ENCODE assay signal across 22 cellular contexts in genomic region chr5:179883163-179883562, GRCh38. TPM values are rescaled to one million over a fixed set of nuclear protein-coding genes. Genes with fewer than 3 reads are reported as not detected.
A peak's percentile ranks its signal among the peaks of the same experiment; 100 is the strongest.
DNase-seq lines count a peak whose midpoint lies in the region; ATAC-seq, FAIRE-seq and TF ChIP-seq lines count a peak whose summit lies in the region.
"Had no signal": no experiment of that assay in that cellular context is flagged by ENCODE, and none has a peak within 500 bp of the region (broad histone marks: within the 10 kb centered on the region; RNA-seq: fewer than 3 reads in every experiment).

No MANE protein-coding gene starts in this region.

- ATAC-seq in HepG2 = no peak
- no peak for ATAC-seq in right lobe of liver
- ATAC-seq in GM19035 (IDR thresholded peaks at IDR 0.05; ENCODE audit: unreplicated experiment) = no peak

- POLR2A ChIA-PET in HepG2 (lab: Yijun Ruan, JAX) = no interaction called here
- POLR2A ChIA-PET in HEK293 (lab: Yijun Ruan, JAX) = no interaction called here

- H3K9me3 ChIP-seq in HepG2 (ENCODE audit: low read length) = peaks cover 28% of the 10 kb centered on the region
- peaks cover 0 to 6% (median 0%) of the 10 kb centered on the region in 4 donors for H3K9me3 ChIP-seq in right lobe of liver
- no peaks in the 10 kb centered on the region; the same call in 1 of the 2 replicates for H3K9me3 ChIP-seq in HEK293 (ENCODE audit: control insufficient read depth, insufficient read depth, low read depth, low read length)
- peaks cover 36% of the 10 kb centered on the region for H3K9me3 ChIP-seq in endodermal cell (ENCODE audit: control insufficient read depth, low read length)
- peaks cover 10% of the 10 kb centered on the region for H3K9me3 ChIP-seq in keratinocyte (ENCODE audit: control insufficient read depth, low read depth, low read length)
- H3K9me3 ChIP-seq in breast epithelium = peaks cover 11 to 21% of the 10 kb centered on the region in 2 donors

- CTCF ChIA-PET in HepG2 (lab: Yijun Ruan, JAX; ENCODE audit: low intra/inter-chr PET ratio, low total read pairs) (no interaction called here), HEK293 (lab: Yijun Ruan, JAX) (interaction anchor here (0.7 kb wide), 1 partner anchor 116 kb away, joined by 4 read pairs; no protein-coding TSS in a partner anchor)

- H3K4me1 Mint-ChIP-seq in endodermal cell = no peaks in the 10 kb centered on the region
- H3K4me1 Mint-ChIP-seq: CD14-positive monocyte; CD4-positive, alpha-beta memory T cell had no signal

- in situ Hi-C loops in HepG2 (cut with HindIII; ENCODE audit: extremely low pct_ligation_motif_present, low pct_unique_long_range_greater_than_20kb) = no loop called here

- dilution Hi-C loops in keratinocyte (cut with MboI; ENCODE audit: extremely low pct_ligation_motif_present, low sequenced_read_pairs) = no loop called here

- H3K9me1 ChIP-seq in keratinocyte (ENCODE audit: control insufficient read depth, extremely low read depth, insufficient read depth, low read length) = no peaks in the 10 kb centered on the region

- H3K27me3 Mint-ChIP-seq in endodermal cell (ENCODE audit: insufficient read depth) = no peaks in the 10 kb centered on the region
- H3K27me3 Mint-ChIP-seq: CD4-positive, alpha-beta memory T cell; CD4-positive, CD25-positive, alpha-beta regulatory T cell; CD8-positive, alpha-beta memory T cell had no signal

- H3K27ac ChIP-seq in HepG2 (ENCODE audit: extremely low read length, insufficient read depth, low read length) (no peak overlapping the region), right lobe of liver (no peak overlapping the region), HEK293 (ENCODE audit: extremely low read depth, low read depth, low read length) (no peak overlapping the region), endodermal cell (ENCODE audit: low read depth, low read length) (no peak overlapping the region), keratinocyte (ENCODE audit: control insufficient read depth, insufficient read depth, low read length) (no peak overlapping the region), breast epithelium (no peak overlapping the region)
- H3K27ac ChIP-seq: BLaER1 had no signal

- no peak for TF ChIP-seq CTCF in HepG2 (CRISPR knock-in tag; IDR thresholded peaks at IDR 0.05)
- TF ChIP-seq CTCF in right lobe of liver (IDR thresholded peaks at IDR 0.05) = no peak
- no peak for TF ChIP-seq CTCF in HEK293 (tag by site-specific recombination; IDR thresholded peaks at IDR 0.05)
- no peak for TF ChIP-seq CTCF in endodermal cell (conservative IDR thresholded peaks at IDR 0.05)
- no peak for TF ChIP-seq CTCF in keratinocyte (optimal IDR thresholded peaks at IDR 0.05 in 1 of 3, IDR thresholded peaks at IDR 0.05 in 1 of 3, conservative IDR thresholded peaks at IDR 0.05 in 1 of 3; ENCODE audit: extremely low read depth in 1 of 3, insufficient read depth in 2 of 3, low read length in 3 of 3)
- no peak for TF ChIP-seq CTCF in breast epithelium (IDR thresholded peaks at IDR 0.05)

- H3K79me2 ChIP-seq in HepG2 (ENCODE audit: insufficient read depth, low read length) (no peaks in the 10 kb centered on the region), keratinocyte (ENCODE audit: control insufficient read depth, insufficient read depth, low read length) (no peaks in the 10 kb centered on the region)

- peaks cover 35% of the 10 kb centered on the region for H3K9me3 Mint-ChIP-seq in endodermal cell

- peaks cover 72% of the 10 kb centered on the region for H3K36me3 Mint-ChIP-seq in endodermal cell (ENCODE audit: low read depth)

- H4K20me1 ChIP-seq in HepG2 (ENCODE audit: insufficient read depth, low read length) (no peaks in the 10 kb centered on the region), keratinocyte (ENCODE audit: control insufficient read depth, extremely low read depth, insufficient read depth, low read length) (no peaks in the 10 kb centered on the region)

- intact Hi-C loops in HepG2 (cut with micrococcal nuclease; ENCODE audit: unreplicated experiment) (no loop called here), right lobe of liver (cut with DNase I) (no loop called here), breast epithelium (cut with DNase I; ENCODE audit: low total_unique reads) (no loop called here)

- DNase-seq in HepG2 (ENCODE audit: low spot score) (no peak), right lobe of liver (no peak), endodermal cell (no peak), keratinocyte (ENCODE audit: low read depth, low spot score) (no peak), AG08396 (ENCODE audit: low spot score) (no peak), breast epithelium (ENCODE audit: low spot score in 2 of 2) (no peak)
- DNase-seq: 8988T; BE2C; C1 segment of cervical spinal cord; CD4-positive, CD25-positive, alpha-beta regulatory T cell; CD8-positive, alpha-beta memory T cell; COR-L47; DMS79 treated with DMSO at 0.1 percent for 48 hours; GF-D8 had no signal

- BruUV-seq in HepG2 (replicated peaks; lab: Mats Ljungman, UMichigan) = no TSS peak

- FAIRE-seq in HepG2 (lab: Jason Lieb, UNC) (no peak), keratinocyte (lab: Jason Lieb, UNC) (peak; percentile 17)
- FAIRE-seq: A204.1, G401.6, GM12891 had no signal

- H3K4me3 ChIP-seq in HepG2 (replicated peaks in 1 of 3; ENCODE audit: insufficient read depth in 1 of 3, low read depth in 2 of 3, low read length in 3 of 3) = no peak overlapping the region
- H3K4me3 ChIP-seq in right lobe of liver = no peak overlapping the region
- no peak overlapping the region for H3K4me3 ChIP-seq in HEK293 (ENCODE audit: low read depth, low read length)
- H3K4me3 ChIP-seq in endodermal cell (ENCODE audit: low read length) = peak overlapping the region; percentile 44
- H3K4me3 ChIP-seq in keratinocyte (ENCODE audit: control insufficient read depth in 2 of 3, extremely low read depth in 1 of 3, insufficient read depth in 2 of 3, low read depth in 1 of 3, low read length in 3 of 3) = no peak overlapping the region
- no peak overlapping the region for H3K4me3 ChIP-seq in breast epithelium

- no peak overlapping the region for H3K4me3 Mint-ChIP-seq in endodermal cell
- H3K4me3 Mint-ChIP-seq: CD14-positive monocyte; CD4-positive, alpha-beta memory T cell; CD4-positive, CD25-positive, alpha-beta regulatory T cell; CD8-positive, alpha-beta memory T cell had no signal

- no peak overlapping the region for H2AFZ ChIP-seq in HepG2 (ENCODE audit: low read length)
- H2AFZ ChIP-seq in keratinocyte (ENCODE audit: control insufficient read depth, low read length) = no peak overlapping the region

- H3K4me1 ChIP-seq in HepG2 (ENCODE audit: insufficient read depth, low read length) = no peaks in the 10 kb centered on the region
- no peaks in the 10 kb centered on the region for H3K4me1 ChIP-seq in right lobe of liver
- H3K4me1 ChIP-seq in HEK293 (ENCODE audit: control insufficient read depth, insufficient read depth, low read length) = no peaks in the 10 kb centered on the region
- no peaks in the 10 kb centered on the region for H3K4me1 ChIP-seq in endodermal cell (ENCODE audit: control insufficient read depth, insufficient read depth, low read length)
- H3K4me1 ChIP-seq in keratinocyte (ENCODE audit: control insufficient read depth, extremely low read depth, insufficient read depth, low read length) = no peaks in the 10 kb centered on the region
- H3K4me1 ChIP-seq in breast epithelium = no peaks in the 10 kb centered on the region
- H3K4me1 ChIP-seq: BE2C, BLaER1 had no signal

- H3K27ac Mint-ChIP-seq in endodermal cell = no peak overlapping the region
- H3K27ac Mint-ChIP-seq: CD4-positive, CD25-positive, alpha-beta regulatory T cell had no signal

- WGBS in HepG2 (ENCODE audit: low lambda C conversion rate) = 99% methylated on average over 3 of the region's 3 CpGs
- whole genome bisulfite sequencing in right lobe of liver (ENCODE audit: insufficient coverage, low coverage, low lambda C conversion rate, missing lambda C conversion rate) = 97% methylated on average over 3 of the region's 3 CpGs
- 99 to 100% methylated on average over 3 of the region's 3 CpGs for WGBS in endodermal cell (ENCODE audit: insufficient coverage in 1 of 2, insufficient read length in 1 of 2), 2 experiments

- H3K4me2 ChIP-seq in HepG2 (ENCODE audit: low read depth, low read length) (no peak overlapping the region), keratinocyte (ENCODE audit: control insufficient read depth, extremely low read depth, insufficient read depth, low read depth, low read length) (no peak overlapping the region)
- H3K4me2 ChIP-seq: BLaER1 had no signal

- no peak for TF ChIP-seq EP300 in HepG2 (IDR thresholded peaks at IDR 0.05; ENCODE audit: low read depth in 2 of 2, low read length in 2 of 2)
- TF ChIP-seq EP300 in HepG2 (CRISPR knock-in tag; IDR thresholded peaks at IDR 0.05; ENCODE audit: borderline replicate concordance) = no peak

- TF ChIP-seq POLR2A in HepG2 (IDR thresholded peaks at IDR 0.05; ENCODE audit: insufficient read depth in 1 of 2, low read depth in 2 of 2, low read length in 2 of 2) (no peak), right lobe of liver (IDR thresholded peaks at IDR 0.05) (no peak), breast epithelium (IDR thresholded peaks at IDR 0.05) (no peak)

- TF ChIP-seq RAD21 in HepG2 (CRISPR knock-in tag; IDR thresholded peaks at IDR 0.05) = no peak

- H3K36me3 ChIP-seq in HepG2 (replicated peaks in 1 of 2; ENCODE audit: control insufficient read depth in 1 of 2, insufficient read depth in 2 of 2, low read length in 2 of 2) = peaks cover 27 to 55% of the 10 kb centered on the region in 2 experiments
- peaks cover 0 to 43% (median 8%) of the 10 kb centered on the region in 4 donors for H3K36me3 ChIP-seq in right lobe of liver
- H3K36me3 ChIP-seq in HEK293 (ENCODE audit: control insufficient read depth in 2 of 2, insufficient read depth in 1 of 2, low read length in 2 of 2) = peaks cover 30 to 92% of the 10 kb centered on the region in 2 experiments
- peaks cover 62% of the 10 kb centered on the region for H3K36me3 ChIP-seq in endodermal cell (ENCODE audit: control insufficient read depth, insufficient read depth, low read length)
- H3K36me3 ChIP-seq in keratinocyte (ENCODE audit: control insufficient read depth in 2 of 2, extremely low read depth in 1 of 2, insufficient read depth in 2 of 2, low read length in 2 of 2) = peaks cover 28 to 46% of the 10 kb centered on the region in 2 experiments
- H3K36me3 ChIP-seq in breast epithelium = peaks cover 25% of the 10 kb centered on the region

- H3K9ac ChIP-seq in HepG2 (ENCODE audit: insufficient read depth, low read depth, low read length) = no peak overlapping the region
- no peak overlapping the region for H3K9ac ChIP-seq in endodermal cell (ENCODE audit: extremely low read depth, low read length, poor library complexity, severe bottlenecking)
- no peak overlapping the region for H3K9ac ChIP-seq in keratinocyte (ENCODE audit: control insufficient read depth, extremely low read depth, insufficient read depth, low read length)
- H3K9ac ChIP-seq: BLaER1 had no signal

- H3K27me3 ChIP-seq in HepG2 (ENCODE audit: control insufficient read depth in 1 of 2, insufficient read depth in 2 of 2, low read length in 2 of 2) (no peaks in the 10 kb centered on the region), right lobe of liver (no peaks in the 10 kb centered on the region), endodermal cell (ENCODE audit: control insufficient read depth, insufficient read depth, low read length, poor library complexity, severe bottlenecking) (no peaks in the 10 kb centered on the region), keratinocyte (ENCODE audit: control insufficient read depth, extremely low read depth, insufficient read depth, low read length) (no peaks in the 10 kb centered on the region), breast epithelium (no peaks in the 10 kb centered on the region)
- H3K27me3 ChIP-seq: BE2C, BLaER1 had no signal

RNA-seq across cellular contexts. Expression of gene TBC1D9B, which starts 24.5 kb away (rescaled TPM):
- total RNA-seq in HepG2 (2016; rRNA removed; fragmentation: Illumina TruSeq; extraction: Trizol) (26.8 and 35.0 TPM in 2 replicates), right lobe of liver (10 to 100 TPM; 58.7 to 81.9 (median 69.5) TPM), endodermal cell (100 to 1,000 TPM; 118 to 127 TPM), breast epithelium (100 to 1,000 TPM in 2 of 3 donors, 10 to 100 TPM in 1; 73.5 to 143 (median 105) TPM)
- total RNA-seq in HepG2 (2016; cell fraction: cytosol; rRNA removed; fragmentation: Illumina TruSeq; extraction: Trizol; ENCODE audit: low read depth) = 16.3 and 18.1 TPM in 2 replicates
- total RNA-seq in HepG2 (2016; cell fraction: insoluble cytoplasmic fraction; rRNA removed; fragmentation: Illumina TruSeq; extraction: Trizol) = 22.4 and 35.5 TPM in 2 replicates
- total RNA-seq in HepG2 (2016; cell fraction: membrane; rRNA removed; fragmentation: Illumina TruSeq; extraction: Trizol) = 27.6 and 33.0 TPM in 2 replicates
- total RNA-seq in HepG2 (2016; cell fraction: nucleus; rRNA removed; fragmentation: Illumina TruSeq; extraction: Trizol) = 34.2 and 36.7 TPM in 2 replicates
- polyA plus RNA-seq in HepG2 (2011; rRNA removed) (50.0 and 59.5 TPM in 2 replicates), keratinocyte (51.4 to 69.2 TPM (median 61.0 TPM) in 3 replicates)
- 37.5 and 49.4 TPM in 2 replicates for polyA plus RNA-seq in HepG2 (2011; cell fraction: cytosol; rRNA removed)
- 238 and 301 TPM in 2 replicates for polyA plus RNA-seq in HepG2 (2011; cell fraction: nucleus; rRNA removed)
- 31.9 and 43.3 TPM in 2 replicates for polyA plus RNA-seq in HepG2 (2012)
- 12.6 and 12.7 TPM in 2 replicates for polyA plus RNA-seq in HepG2 (2016; cell fraction: cytosol; fragmentation: Illumina TruSeq; extraction: Trizol; ENCODE audit: low read depth)
- polyA plus RNA-seq in HepG2 (2016; cell fraction: insoluble cytoplasmic fraction; fragmentation: Illumina TruSeq; extraction: Trizol; ENCODE audit: low read depth) = 23.9 and 30.1 TPM in 2 replicates
- polyA plus RNA-seq in HepG2 (2016; cell fraction: membrane; fragmentation: Illumina TruSeq; extraction: Trizol; ENCODE audit: low read depth) = 21.4 and 23.2 TPM in 2 replicates
- 77.4 and 83.8 TPM in 2 replicates for polyA plus RNA-seq in HepG2 (2016; cell fraction: nucleus; fragmentation: Illumina TruSeq; extraction: Trizol; ENCODE audit: insufficient read depth, low read depth)
- 111 and 116 TPM in 2 replicates for polyA minus RNA-seq in HepG2 (2011; rRNA and poly(A)+ RNA removed; ENCODE audit: low replicate concordance)
- polyA minus RNA-seq in HepG2 (2011; cell fraction: cytosol; rRNA and poly(A)+ RNA removed) = 34.3 and 37.3 TPM in 2 replicates
- polyA minus RNA-seq in HepG2 (2011; cell fraction: nucleus; rRNA and poly(A)+ RNA removed) = 73.2 and 88.6 TPM in 2 replicates
- 74.4 TPM for polyA plus RNA-seq in endodermal cell (2013, experiment 1 of 2)
- polyA plus RNA-seq in endodermal cell (2013, experiment 2 of 2) = 68.1 TPM
- 27.7 TPM for polyA plus RNA-seq in keratinocyte (2011; ENCODE audit: low read depth)
- polyA plus RNA-seq in keratinocyte (2011; cell fraction: cytosol; rRNA removed) = 36.2 and 57.0 TPM in 2 replicates
- 148 and 174 TPM in 2 replicates for polyA plus RNA-seq in keratinocyte (2011; cell fraction: nucleus; rRNA removed)
- polyA plus RNA-seq in keratinocyte (2012; ENCODE audit: low replicate concordance) = 55.7 and 70.7 TPM in 2 replicates
- polyA minus RNA-seq in keratinocyte = 70.4 to 151 TPM (median 74.1 TPM) in 3 replicates
- polyA minus RNA-seq in keratinocyte (2011; cell fraction: cytosol; rRNA and poly(A)+ RNA removed) = 80.6 TPM
- 92.4 and 101 TPM in 2 replicates for polyA minus RNA-seq in keratinocyte (2011; cell fraction: nucleus; rRNA and poly(A)+ RNA removed)

RNA-seq across cellular contexts. Expression of gene MRNIP, which starts 24.5 kb away (rescaled TPM):
- total RNA-seq in HepG2 (2016; rRNA removed; fragmentation: Illumina TruSeq; extraction: Trizol) = 11.3 and 15.5 TPM in 2 replicates
- total RNA-seq in HepG2 (2016; cell fraction: cytosol; rRNA removed; fragmentation: Illumina TruSeq; extraction: Trizol; ENCODE audit: low read depth) = 5.8 and 6.9 TPM in 2 replicates
- total RNA-seq in HepG2 (2016; cell fraction: insoluble cytoplasmic fraction; rRNA removed; fragmentation: Illumina TruSeq; extraction: Trizol) = 9.7 and 18.4 TPM in 2 replicates
- total RNA-seq in HepG2 (2016; cell fraction: membrane; rRNA removed; fragmentation: Illumina TruSeq; extraction: Trizol) = 4.5 and 5.1 TPM in 2 replicates
- total RNA-seq in HepG2 (2016; cell fraction: nucleus; rRNA removed; fragmentation: Illumina TruSeq; extraction: Trizol) = 22.2 and 24.1 TPM in 2 replicates
- 32.6 and 34.1 TPM in 2 replicates for polyA plus RNA-seq in HepG2 (2011; rRNA removed)
- 7.9 and 9.8 TPM in 2 replicates for polyA plus RNA-seq in HepG2 (2011; cell fraction: cytosol; rRNA removed)
- polyA plus RNA-seq in HepG2 (2011; cell fraction: nucleus; rRNA removed) = 162 and 171 TPM in 2 replicates
- 19.0 and 22.7 TPM in 2 replicates for polyA plus RNA-seq in HepG2 (2012)
- polyA plus RNA-seq in HepG2 (2016; cell fraction: cytosol; fragmentation: Illumina TruSeq; extraction: Trizol; ENCODE audit: low read depth) = 1.4 and 1.7 TPM in 2 replicates
- 8.1 and 8.4 TPM in 2 replicates for polyA plus RNA-seq in HepG2 (2016; cell fraction: insoluble cytoplasmic fraction; fragmentation: Illumina TruSeq; extraction: Trizol; ENCODE audit: low read depth)
- 2.1 and 3.0 TPM in 2 replicates for polyA plus RNA-seq in HepG2 (2016; cell fraction: membrane; fragmentation: Illumina TruSeq; extraction: Trizol; ENCODE audit: low read depth)
- polyA plus RNA-seq in HepG2 (2016; cell fraction: nucleus; fragmentation: Illumina TruSeq; extraction: Trizol; ENCODE audit: insufficient read depth, low read depth) = 78.5 and 90.7 TPM in 2 replicates
- 16.4 and 18.6 TPM in 2 replicates for polyA minus RNA-seq in HepG2 (2011; rRNA and poly(A)+ RNA removed; ENCODE audit: low replicate concordance)
- polyA minus RNA-seq in HepG2 (2011; cell fraction: cytosol; rRNA and poly(A)+ RNA removed) = 2.5 and 4.4 TPM in 2 replicates
- polyA minus RNA-seq in HepG2 (2011; cell fraction: nucleus; rRNA and poly(A)+ RNA removed) = 31.4 and 38.0 TPM in 2 replicates
- 10 to 100 TPM in 3 of 6 experiments, 1 to 10 TPM in 3; 4.7 to 14.7 (median 9.0) TPM for total RNA-seq in right lobe of liver
- 10 to 100 TPM; 45.8 to 55.3 TPM for total RNA-seq in endodermal cell
- 34.7 TPM for polyA plus RNA-seq in endodermal cell (2013, experiment 1 of 2)
- 32.0 TPM for polyA plus RNA-seq in endodermal cell (2013, experiment 2 of 2)
- polyA plus RNA-seq in keratinocyte = 12.3 to 19.9 TPM (median 14.9 TPM) in 3 replicates
- 10.0 TPM for polyA plus RNA-seq in keratinocyte (2011; ENCODE audit: low read depth)
- polyA plus RNA-seq in keratinocyte (2011; cell fraction: cytosol; rRNA removed) = 5.1 and 5.7 TPM in 2 replicates
- polyA plus RNA-seq in keratinocyte (2011; cell fraction: nucleus; rRNA removed) = 97.9 and 116 TPM in 2 replicates
- 10.0 and 27.9 TPM in 2 replicates for polyA plus RNA-seq in keratinocyte (2012; ENCODE audit: low replicate concordance)
- polyA minus RNA-seq in keratinocyte = 7.6 to 12.9 TPM (median 12.3 TPM) in 3 replicates
- 3.3 TPM for polyA minus RNA-seq in keratinocyte (2011; cell fraction: cytosol; rRNA and poly(A)+ RNA removed)
- polyA minus RNA-seq in keratinocyte (2011; cell fraction: nucleus; rRNA and poly(A)+ RNA removed) = 9.5 and 21.6 TPM in 2 replicates
- total RNA-seq in breast epithelium = 10 to 100 TPM; 32.3 to 67.2 (median 48.8) TPM

Comparison
In these comparisons a context has a peak if more than half of its experiments do, and no peak if none do; other contexts are left out.
1. Of the 63 proteins assayed by ChIP-seq in both HepG2 and HEK293: peak only in HepG2: ZNF280D; only in HEK293: none; in both: none; in neither: 62.